In genomic region chr9:92892317-92892716, GRCh38 we compare ENCODE assay signal across 1 cellular context. TPM values are rescaled to one million over a fixed set of nuclear protein-coding genes. Genes with fewer than 3 reads are reported as not detected.
"Had no signal": no experiment of that assay in that cellular context is flagged by ENCODE, and none has a peak within 500 bp of the region (broad histone marks: within the 10 kb centered on the region; RNA-seq: fewer than 3 reads in every experiment).

No MANE protein-coding gene starts in this region.

RNA-seq across cellular contexts. Expression of gene FGD3, which starts 55.0 kb away (rescaled TPM):
- polyA plus RNA-seq: cardiac muscle cell had no signal
